ENCODE assay signal across 1 cellular context in the genomic region with DNA sequence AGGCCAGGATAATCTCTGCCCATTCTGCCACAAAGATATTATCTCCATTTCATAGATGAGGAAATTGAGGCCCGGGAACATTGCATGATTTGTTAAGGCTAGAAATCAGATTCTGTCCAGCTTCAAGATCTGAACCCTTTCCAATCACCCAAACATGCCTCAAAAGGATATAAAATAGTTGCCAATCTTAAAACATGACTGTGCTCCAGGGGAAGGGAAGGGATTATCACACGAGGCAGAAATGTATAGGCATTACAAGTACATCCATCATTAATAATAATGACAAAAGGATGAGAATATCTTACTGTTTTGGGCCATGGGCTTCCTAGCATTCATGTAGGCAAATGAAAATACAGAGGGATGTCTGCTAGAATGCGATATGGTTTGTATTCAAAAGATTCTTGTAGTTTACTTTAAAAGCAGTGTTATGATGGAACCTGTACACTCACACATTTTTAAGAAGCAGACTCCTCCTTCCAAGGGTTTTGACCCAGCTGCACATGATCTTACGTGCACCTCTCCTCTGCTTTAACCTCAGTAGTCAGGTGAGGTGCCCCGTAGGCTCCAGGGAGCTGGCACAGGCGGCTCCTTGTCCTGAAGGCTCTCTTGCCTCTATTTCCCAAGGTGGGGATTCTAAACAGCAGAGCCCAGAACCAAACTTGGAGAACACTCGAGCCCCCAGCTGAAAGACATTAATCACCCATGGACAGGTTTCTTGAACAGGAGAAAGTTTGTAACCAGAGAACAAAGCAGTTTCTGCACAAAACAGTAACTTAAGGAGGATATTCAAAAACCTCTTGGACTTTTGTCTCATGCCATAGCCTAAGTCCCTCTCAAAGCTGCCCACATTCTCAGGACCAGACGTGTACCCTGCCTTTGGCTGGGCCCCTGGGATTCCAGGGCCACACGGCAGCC.
TF ChIP-seq lines count a peak whose summit lies in the region.

No MANE protein-coding gene starts in this region.

TF ChIP-seq in K562, 482 proteins besides CTCF, POLR2A, EP300 and RAD21 (continued from another document):
- TF ChIP-seq PKNOX1 (IDR thresholded peaks at IDR 0.05) = 0 out of 2 replicates have a peak, but pooled peaks have one; percentile 18
